In the genomic region with DNA sequence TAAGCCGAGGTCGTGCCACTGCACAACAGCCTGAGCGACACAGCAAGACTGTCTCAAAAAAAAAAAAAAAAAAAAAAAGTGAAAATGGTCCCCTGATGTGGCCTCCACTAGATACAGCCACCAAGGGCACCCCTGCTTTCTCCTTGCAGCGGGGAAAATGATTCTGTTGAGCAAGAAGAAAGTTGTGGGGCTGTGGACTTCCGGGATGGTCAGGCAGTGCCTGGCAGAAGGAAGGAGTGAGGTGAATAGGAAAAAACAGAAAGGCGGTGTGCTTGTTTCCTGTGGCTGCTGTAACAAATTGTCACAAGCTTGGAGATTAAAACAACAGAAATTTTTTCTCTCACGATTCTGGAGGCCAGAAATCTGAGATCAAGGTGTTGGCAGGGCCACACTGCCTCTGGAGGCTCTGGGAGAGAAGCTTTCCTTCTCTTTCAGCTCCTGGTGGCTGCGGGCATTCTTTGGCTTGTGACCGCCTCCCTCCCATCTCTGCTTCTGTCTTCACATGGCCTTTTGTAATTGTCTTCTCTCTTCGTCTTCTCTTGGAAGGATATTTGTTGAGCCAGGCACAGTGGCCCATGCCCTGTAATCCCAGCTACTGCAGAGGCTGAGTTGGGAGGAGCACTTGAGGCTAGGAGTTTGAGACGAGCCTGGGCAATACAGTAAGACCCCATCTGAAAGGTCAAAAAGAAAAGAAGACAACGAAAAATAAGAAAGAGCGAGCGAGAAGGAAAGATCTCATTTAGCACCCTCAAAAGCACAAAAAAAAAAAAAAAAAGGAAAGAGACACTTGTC, we compare ENCODE assay signal across 17 cellular contexts.
DNase-seq lines count a peak whose midpoint lies in the region; ATAC-seq, FAIRE-seq and TF ChIP-seq lines count a peak whose summit lies in the region.
"Had no signal": no experiment of that assay in that cellular context is flagged by ENCODE, and none has a peak within 500 bp of the region (broad histone marks: within the 10 kb centered on the region; RNA-seq: fewer than 3 reads in every experiment).

No MANE protein-coding gene starts in this region.

- no peak overlapping the region for H2AFZ ChIP-seq in H1 (ENCODE audit: low read length)

- POLR2A ChIA-PET in CD4-positive, alpha-beta T cell (lab: Charles Lee): no interaction called here
- POLR2A ChIA-PET in Panc1 (lab: Charles Lee): no interaction called here
- POLR2A ChIA-PET in H1 (lab: Charles Lee; ENCODE audit: partially characterized antibody): no interaction called here

- no peaks in the 10 kb centered on the region for H3K27me3 ChIP-seq in CD4-positive, alpha-beta T cell (ENCODE audit: control insufficient read depth, insufficient read depth, low read length)
- H3K27me3 ChIP-seq in Panc1 (ENCODE audit: control insufficient read depth, insufficient read depth, low read length) (no peaks in the 10 kb centered on the region), H1 (replicated peaks in 1 of 4; ENCODE audit: control insufficient read depth in 3 of 4, extremely low read depth in 1 of 4, insufficient read depth in 3 of 4, low read length in 3 of 4) (no peaks in the 10 kb centered on the region)

- no peak overlapping the region for H2AK5ac ChIP-seq in H1 (ENCODE audit: low read depth, low read length)

- no peak overlapping the region for H3K4me2 ChIP-seq in H1 (ENCODE audit: insufficient read depth in 1 of 2, low read depth in 2 of 2, low read length in 2 of 2)

- no TSS peak for BruUV-seq in Panc1 (replicated peaks; lab: Mats Ljungman, UMichigan)

- no peak overlapping the region for H2BK120ac ChIP-seq in H1 (replicated peaks; ENCODE audit: low read depth, low read length)

- H3K4me3 Mint-ChIP-seq in CD4-positive, alpha-beta T cell: no peak overlapping the region
- no peak overlapping the region for H3K4me3 Mint-ChIP-seq in activated T-helper 1 cell treated with anti-CD3 and anti-CD28 coated beads, Interleukin-12 subunit alpha, Interleukin-12 subunit beta, Interleukin-2, Interleukin-4 antibody, amounts not matched to agents 30 ng/mL and 10 ng/mL and 1 ng/mL, durations not matched to agents 14 hours and 24 hours and 36 hours
- H3K4me3 Mint-ChIP-seq in nephron progenitor cell: no peak overlapping the region
- H3K4me3 Mint-ChIP-seq: CD4-positive, alpha-beta memory T cell had no signal

- no peak overlapping the region for H4K5ac ChIP-seq in H1 (ENCODE audit: insufficient read length, low read depth, low read length)

- in situ Hi-C loops in KBM-7 (cut with MboI; ENCODE audit: low pct_unique_long_range_greater_than_20kb, low sequenced_read_pairs) (no loop called here), Panc1 (cut with HindIII; ENCODE audit: low pct_unique_long_range_greater_than_20kb, low sequenced_read_pairs) (no loop called here)

- no peak overlapping the region for H3K18ac ChIP-seq in H1 (ENCODE audit: extremely low read depth, low read length)

- no peak overlapping the region for H3K4me3 ChIP-seq in Panc1 (ENCODE audit: low read depth in 2 of 2, low read length in 2 of 2)
- no peak overlapping the region for H3K4me3 ChIP-seq in H1 (ENCODE audit: extremely low read depth in 1 of 4, insufficient read depth in 2 of 4, low read depth in 3 of 4, low read length in 4 of 4)
- no peak overlapping the region for H3K4me3 ChIP-seq in coronary artery

- no peak overlapping the region for H3K14ac ChIP-seq in H1 (ENCODE audit: insufficient read length)

- H3K9me3 Mint-ChIP-seq in CD4-positive, alpha-beta T cell: peaks cover 10% of the 10 kb centered on the region
- peaks cover 10% of the 10 kb centered on the region for H3K9me3 Mint-ChIP-seq in activated T-helper 1 cell treated with anti-CD3 and anti-CD28 coated beads, Interleukin-12 subunit alpha, Interleukin-12 subunit beta, Interleukin-2, Interleukin-4 antibody, amounts not matched to agents 30 ng/mL and 10 ng/mL and 1 ng/mL, durations not matched to agents 14 hours and 24 hours and 36 hours
- H3K9me3 Mint-ChIP-seq in nephron progenitor cell: peaks cover 43% of the 10 kb centered on the region

- H2BK15ac ChIP-seq in H1 (ENCODE audit: low read length): no peak overlapping the region

- no peak for TF ChIP-seq RAD21 in H1 (IDR thresholded peaks at IDR 0.05 in 1 of 2, conservative IDR thresholded peaks at IDR 0.05 in 1 of 2; ENCODE audit: low read depth in 2 of 2, low read length in 2 of 2)

- H3K4me1 ChIP-seq in Panc1 (ENCODE audit: control insufficient read depth, insufficient read depth, low read length): peaks cover 35% of the 10 kb centered on the region
- no peaks in the 10 kb centered on the region for H3K4me1 ChIP-seq in H1 (replicated peaks in 1 of 4; ENCODE audit: control insufficient read depth in 3 of 4, insufficient read depth in 4 of 4, low read length in 3 of 4)

- no peak overlapping the region for H2BK5ac ChIP-seq in H1 (ENCODE audit: low read depth, low read length)

- H3K56ac ChIP-seq in H1 (replicated peaks; ENCODE audit: insufficient read length, low read depth, low read length): no peak overlapping the region

- H3K23me2 ChIP-seq in H1 (ENCODE audit: low read depth, low read length): no peaks in the 10 kb centered on the region

- H3K36me3 ChIP-seq in Panc1 (ENCODE audit: control insufficient read depth, insufficient read depth, low read length) (no peaks in the 10 kb centered on the region), H1 (ENCODE audit: control insufficient read depth in 2 of 4, insufficient read depth in 4 of 4, low read length in 3 of 4) (no peaks in the 10 kb centered on the region)

- no peaks in the 10 kb centered on the region for H4K20me1 ChIP-seq in H1 (replicated peaks in 1 of 2; ENCODE audit: control insufficient read depth in 1 of 2, insufficient read depth in 2 of 2, low read length in 2 of 2)

- no peak overlapping the region for H3K9ac ChIP-seq in H1 (replicated peaks in 1 of 4; ENCODE audit: extremely low read depth in 1 of 4, low read depth in 3 of 4, low read length in 3 of 4)

- H2BK12ac ChIP-seq in H1 (ENCODE audit: low read depth, low read length): 0 out of 2 replicates have a peak overlapping the region, but pooled peaks have one; percentile 23

- CTCF ChIA-PET in CD4-positive, alpha-beta T cell (lab: Charles Lee): no interaction called here
- CTCF ChIA-PET in Panc1 (lab: Charles Lee) (no interaction called here), H1 (lab: Charles Lee; ENCODE audit: partially characterized antibody) (interaction anchor here (0.6 to 1.7 kb wide), 4 partner anchors 9 to 529 kb away, joined by 3 to 6 read pairs (median 4); no protein-coding TSS in a partner anchor)

- H3K79me2 ChIP-seq in H1 (ENCODE audit: control insufficient read depth in 1 of 2, insufficient read depth in 2 of 2, low read length in 2 of 2): no peaks in the 10 kb centered on the region

- H4K91ac ChIP-seq in H1 (replicated peaks; ENCODE audit: insufficient read length, low read length): no peak overlapping the region

- H4K8ac ChIP-seq in H1 (ENCODE audit: extremely low read depth, insufficient read depth, low read length): no peak overlapping the region

- no peaks in the 10 kb centered on the region for H3K79me1 ChIP-seq in H1 (ENCODE audit: low read depth, low read length)

- H3K4ac ChIP-seq in H1 (replicated peaks; ENCODE audit: insufficient read length, low read depth, low read length): no peak overlapping the region

- peaks cover 12% of the 10 kb centered on the region for H3K4me1 Mint-ChIP-seq in CD4-positive, alpha-beta T cell (ENCODE audit: low read depth)
- no peaks in the 10 kb centered on the region for H3K4me1 Mint-ChIP-seq in activated T-helper 1 cell treated with anti-CD3 and anti-CD28 coated beads, Interleukin-12 subunit alpha, Interleukin-12 subunit beta, Interleukin-2, Interleukin-4 antibody, amounts not matched to agents 30 ng/mL and 10 ng/mL and 1 ng/mL, durations not matched to agents 14 hours and 24 hours and 36 hours (ENCODE audit: low read depth)
- H3K4me1 Mint-ChIP-seq in nephron progenitor cell: no peaks in the 10 kb centered on the region

- H3K9me3 ChIP-seq in CD4-positive, alpha-beta T cell (ENCODE audit: control insufficient read depth, low read length): peaks cover 6% of the 10 kb centered on the region
- peaks cover 12% of the 10 kb centered on the region for H3K9me3 ChIP-seq in Panc1 (ENCODE audit: control insufficient read depth, insufficient read depth, low read depth, low read length)
- H3K9me3 ChIP-seq in H1 (ENCODE audit: insufficient read depth in 2 of 2, low read depth in 1 of 2, low read length in 1 of 2): 0 out of 4 replicates have a peak, but pooled peaks cover 0 to 2% of the 10 kb centered on the region in 2 experiments

- peak overlapping the region; percentile 17 for H3K27ac Mint-ChIP-seq in CD4-positive, alpha-beta T cell
- H3K27ac Mint-ChIP-seq in activated T-helper 1 cell treated with anti-CD3 and anti-CD28 coated beads, Interleukin-12 subunit alpha, Interleukin-12 subunit beta, Interleukin-2, Interleukin-4 antibody, amounts not matched to agents 30 ng/mL and 10 ng/mL and 1 ng/mL, durations not matched to agents 14 hours and 24 hours and 36 hours: no peak overlapping the region
- no peak overlapping the region for H3K27ac Mint-ChIP-seq in nephron progenitor cell

- TF ChIP-seq CTCF in CD4-positive, alpha-beta T cell (IDR thresholded peaks at IDR 0.05): no peak
- no peak for TF ChIP-seq CTCF in Panc1 (IDR thresholded peaks at IDR 0.05)
- TF ChIP-seq CTCF in H1 (IDR thresholded peaks at IDR 0.05; ENCODE audit: control extremely low read depth in 1 of 3, insufficient read depth in 1 of 3, low read depth in 1 of 3, low read length in 3 of 3): no peak
- TF ChIP-seq CTCF in coronary artery (IDR thresholded peaks at IDR 0.05): no peak
- no peak for TF ChIP-seq CTCF in nephron progenitor cell (IDR thresholded peaks at IDR 0.05)

- no peak overlapping the region for H2BK20ac ChIP-seq in H1 (ENCODE audit: low read length)

- H3K27ac ChIP-seq in CD4-positive, alpha-beta T cell (ENCODE audit: low read depth, low read length): no peak overlapping the region
- H3K27ac ChIP-seq in Panc1 (ENCODE audit: low read length): peak overlapping the region; percentile 36; the same call in 1 of the 2 replicates
- no peak overlapping the region for H3K27ac ChIP-seq in H1 (ENCODE audit: low read depth, low read length)
- no peak overlapping the region for H3K27ac ChIP-seq in coronary artery

- TF ChIP-seq POLR2A in H1 (IDR thresholded peaks at IDR 0.05; ENCODE audit: control extremely low read depth in 1 of 2, low read depth in 2 of 2, low read length in 2 of 2): no peak

- no peak for DNase-seq in CD4-positive, alpha-beta T cell
- peak; percentile 60 for DNase-seq in KBM-7
- no peak for DNase-seq in Panc1 (ENCODE audit: low read depth, low spot score)
- no peak for DNase-seq in H1 (ENCODE audit: low read depth in 1 of 2, low spot score in 2 of 2)
- DNase-seq in activated T-helper 1 cell treated with anti-CD3 and anti-CD28 coated beads, Interleukin-12 subunit alpha, Interleukin-12 subunit beta, Interleukin-2, Interleukin-4 antibody, amounts not matched to agents 30 ng/mL and 10 ng/mL and 1 ng/mL, durations not matched to agents 14 hours and 24 hours and 36 hours (ENCODE audit: low spot score): no peak
- no peak for DNase-seq in coronary artery (ENCODE audit: low spot score)
- DNase-seq in nephron progenitor cell: no peak
- no peak for DNase-seq in CD1c-positive myeloid dendritic cell (ENCODE audit: extremely low spot score)
- DNase-seq: CD4-positive, alpha-beta memory T cell; NCI-H1048; NCI-H146; NCI-H2081 treated with DMSO at 0.1 percent for 48 hours; NCI-H526 treated with DMSO at 0.1 percent for 48 hours; NK-92 treated with Interleukin-12 subunit alpha and Interleukin-12 subunit beta, amount 100 ng/mL, for 24 hours; SHP77 had no signal

- H3K23ac ChIP-seq in H1 (ENCODE audit: insufficient read length): no peak overlapping the region

- TF ChIP-seq EP300 in H1 (IDR thresholded peaks at IDR 0.05; ENCODE audit: borderline replicate concordance in 1 of 2, low read depth in 2 of 2, low read length in 2 of 2): no peak

- WGBS in H1 (ENCODE audit: extremely low coverage in 1 of 2, insufficient coverage in 1 of 2, insufficient read length in 1 of 2, insufficient replicate concordance in 2 of 2, low coverage in 1 of 2, low lambda C conversion rate in 2 of 2, missing lambda C conversion rate in 1 of 2), 2 experiments: 94% methylated on average over 12 of the region's 14 CpGs; no CpG with 5 or more reads in 1 of the 2 experiments

- no peak for FAIRE-seq in H1 (lab: Jason Lieb, UNC)
- FAIRE-seq: H54, RCC 7860 had no signal

- ATAC-seq in CD4-positive, alpha-beta T cell (ENCODE audit: poor library complexity): no peak
- no peak for ATAC-seq in Panc1

- intact Hi-C loops in CD4-positive, alpha-beta T cell (cut with DNase I, micrococcal nuclease): no loop called here
- intact Hi-C loops in Panc1 (cut with micrococcal nuclease; ENCODE audit: unreplicated experiment): no loop called here
- intact Hi-C loops in activated T-helper 1 cell treated with anti-CD3 and anti-CD28 coated beads, Interleukin-12 subunit alpha, Interleukin-12 subunit beta, Interleukin-2, Interleukin-4 antibody, amounts not matched to agents 30 ng/mL and 10 ng/mL and 1 ng/mL, durations not matched to agents 14 hours and 24 hours and 36 hours (cut with micrococcal nuclease): no loop called here

- H3K36me3 Mint-ChIP-seq in CD4-positive, alpha-beta T cell (ENCODE audit: low read depth): no peaks in the 10 kb centered on the region
- no peaks in the 10 kb centered on the region for H3K36me3 Mint-ChIP-seq in activated T-helper 1 cell treated with anti-CD3 and anti-CD28 coated beads, Interleukin-12 subunit alpha, Interleukin-12 subunit beta, Interleukin-2, Interleukin-4 antibody, amounts not matched to agents 30 ng/mL and 10 ng/mL and 1 ng/mL, durations not matched to agents 14 hours and 24 hours and 36 hours (ENCODE audit: low read depth)
- H3K36me3 Mint-ChIP-seq in nephron progenitor cell (ENCODE audit: low read depth): peaks cover 13% of the 10 kb centered on the region

- H3K27me3 Mint-ChIP-seq in CD4-positive, alpha-beta T cell: no peaks in the 10 kb centered on the region
- peaks cover 13% of the 10 kb centered on the region for H3K27me3 Mint-ChIP-seq in activated T-helper 1 cell treated with anti-CD3 and anti-CD28 coated beads, Interleukin-12 subunit alpha, Interleukin-12 subunit beta, Interleukin-2, Interleukin-4 antibody, amounts not matched to agents 30 ng/mL and 10 ng/mL and 1 ng/mL, durations not matched to agents 14 hours and 24 hours and 36 hours (ENCODE audit: insufficient read depth)
- H3K27me3 Mint-ChIP-seq in nephron progenitor cell (ENCODE audit: low read depth, poor library complexity): peaks cover 21% of the 10 kb centered on the region
